ENCODE assay signal across 26 cellular contexts in genomic region chr19:7982651-7983099, GRCh38. TPM values are rescaled to one million over a fixed set of nuclear protein-coding genes. Genes with fewer than 3 reads are reported as not detected.
DNase-seq lines count a peak whose midpoint lies in the region; ATAC-seq and TF ChIP-seq lines count a peak whose summit lies in the region.
"Had no signal": no experiment of that assay in that cellular context is flagged by ENCODE, and none has a peak within 500 bp of the region (broad histone marks: within the 10 kb centered on the region; RNA-seq: fewer than 3 reads in every experiment).

No MANE protein-coding gene starts in this region.

- TF ChIP-seq CTCF in right atrium auricular region (IDR thresholded peaks at IDR 0.05) (no peak), osteoblast (IDR thresholded peaks at IDR 0.05; ENCODE audit: extremely low read depth, low read depth, low read length) (no peak), tibial artery (IDR thresholded peaks at IDR 0.05) (no peak)

- H3K4me1 ChIP-seq in right atrium auricular region = peaks cover 0 to 70% of the 10 kb centered on the region in 2 donors
- peaks cover 11% of the 10 kb centered on the region for H3K4me1 ChIP-seq in osteoblast (ENCODE audit: insufficient read depth, low read length)
- H3K4me1 ChIP-seq in tibial artery = peaks cover 0 to 17% (median 12%) of the 10 kb centered on the region in 4 donors

- peak overlapping the region; percentile 61 to 79 for H3K27ac ChIP-seq in right atrium auricular region
- no peak overlapping the region for H3K27ac ChIP-seq in osteoblast (ENCODE audit: low read depth, low read length)
- H3K27ac ChIP-seq in tibial artery = no peak overlapping the region
- H3K27ac ChIP-seq: 22Rv1, SK-N-MC, transverse colon had no signal

- peaks cover 62% of the 10 kb centered on the region for H4K20me1 ChIP-seq in osteoblast (ENCODE audit: insufficient read depth, low read length)

- H3K27me3 ChIP-seq in right atrium auricular region (no peaks in the 10 kb centered on the region), osteoblast (ENCODE audit: insufficient read depth, low read length) (no peaks in the 10 kb centered on the region), tibial artery (no peaks in the 10 kb centered on the region)
- H3K27me3 ChIP-seq: transverse colon had no signal

- H2AFZ ChIP-seq in osteoblast (ENCODE audit: low read length) = no peak overlapping the region

- peaks cover 35% of the 10 kb centered on the region for H3K36me3 ChIP-seq in right atrium auricular region
- H3K36me3 ChIP-seq in osteoblast (ENCODE audit: insufficient read depth, low read length) = peaks cover 64% of the 10 kb centered on the region
- H3K36me3 ChIP-seq in tibial artery = peaks cover 19 to 89% (median 81%) of the 10 kb centered on the region in 3 donors

- ATAC-seq in Right ventricle myocardium inferior (peak; percentile 21), left cardiac atrium (no peak), HG02763 (IDR thresholded peaks at IDR 0.05; ENCODE audit: unreplicated experiment) (no peak)
- ATAC-seq in stimulated activated naive CD8-positive, alpha-beta T cell treated with anti-CD3 and anti-CD28 coated beads, Interleukin-15, Interleukin-2, amounts not matched to agents 100 U/mL and 50 U/mL, for 24 hours = no peak

- peaks cover 68% of the 10 kb centered on the region for H3K79me2 ChIP-seq in osteoblast (ENCODE audit: insufficient read depth, low read length)

- H3K4me3 ChIP-seq in right atrium auricular region (no peak overlapping the region), osteoblast (ENCODE audit: insufficient read depth, low read length) (no peak overlapping the region), tibial artery (no peak overlapping the region)
- H3K4me3 ChIP-seq: SK-N-MC, skin epidermis, transverse colon had no signal

- intact Hi-C loops in Right ventricle myocardium inferior (cut with DNase I) (no loop called here), left cardiac atrium (cut with DNase I) (no loop called here), tibial artery (cut with DNase I; ENCODE audit: low total_unique reads) (no loop called here)

- H3K9me3 ChIP-seq in right atrium auricular region (no peaks in the 10 kb centered on the region), osteoblast (ENCODE audit: low read depth, low read length) (no peaks in the 10 kb centered on the region), tibial artery (no peaks in the 10 kb centered on the region)
- H3K9me3 ChIP-seq: transverse colon had no signal

- DNase-seq in Right ventricle myocardium inferior (ENCODE audit: missing footprints) (no peak), left cardiac atrium (no peak), right atrium auricular region (ENCODE audit: low spot score) (no peak), osteoblast (ENCODE audit: insufficient read length, low spot score, missing footprints) (peak; percentile 68), tibial artery (no peak), NCI-H1930 (lab: John Stamatoyannopoulos, UW) (no peak)
- DNase-seq in stimulated activated naive CD8-positive, alpha-beta T cell treated with anti-CD3 and anti-CD28 coated beads, Interleukin-15, Interleukin-2, amounts not matched to agents 100 U/mL and 50 U/mL, for 24 hours = no peak
- DNase-seq: activated CD4-positive, alpha-beta T cell treated with anti-CD3 and anti-CD28 coated beads for 1 hour; activated CD8-positive, alpha-beta memory T cell treated with anti-CD3 and anti-CD28 coated beads for 24 hours; activated effector memory CD4-positive, alpha-beta T cell treated with Interleukin-2 at 50 U/mL for 16 hours; Calu3; GF-D8; H7; Karpas-422; mesendoderm; NCI-H1436; NCI-H446; NCI-H774; nucleus accumbens; RPMI8226; stimulated activated CD4-positive, alpha-beta T cell treated with anti-CD3 and anti-CD28 coated beads, Interleukin-2, amount 100 ng/mL, for 24 hours; transverse colon had no signal

- no peak overlapping the region for H3K4me2 ChIP-seq in osteoblast (ENCODE audit: insufficient read depth, low read length)

RNA-seq across cellular contexts. Expression of gene ELAVL1, which starts 22.8 kb away (rescaled TPM):
- total RNA-seq in Right ventricle myocardium inferior (55.1 TPM), left cardiac atrium (10 to 100 TPM; 51.6 to 68.3 TPM), right atrium auricular region (10 to 100 TPM; 31.0 to 37.4 TPM), osteoblast (23.0 and 25.7 TPM in 2 replicates)

RNA-seq across cellular contexts. Expression of gene TIMM44, which starts 39.2 kb away (rescaled TPM):
- total RNA-seq in Right ventricle myocardium inferior = 111 TPM
- total RNA-seq in left cardiac atrium = 10 to 100 TPM; 70.6 to 73.8 TPM
- 10 to 100 TPM; 49.1 to 64.1 TPM for total RNA-seq in right atrium auricular region
- 52.5 and 55.4 TPM in 2 replicates for total RNA-seq in osteoblast

RNA-seq across cellular contexts. Expression of gene CTXN1, which starts 56.7 kb away (rescaled TPM):
- total RNA-seq in Right ventricle myocardium inferior (0.19 TPM), left cardiac atrium (under 1 TPM; 0.91 to 0.97 TPM), right atrium auricular region (1 to 10 TPM; 1.7 to 4.2 TPM), osteoblast (1.5 and 2.5 TPM in 2 replicates)

Comparison
In these comparisons a context has a peak if more than half of its experiments do, and no peak if none do; other contexts are left out.
1. H3K27ac ChIP-seq: peak in right atrium auricular region (2 of 2); none in osteoblast (single experiment) and tibial artery (0 of 2).